Comparison of ENCODE assay signal across 18 cellular contexts in genomic region chr15:91448245-91448644, GRCh38.
A peak's percentile ranks its signal among the peaks of the same experiment; 100 is the strongest.
DNase-seq lines count a peak whose midpoint lies in the region; ATAC-seq, FAIRE-seq and TF ChIP-seq lines count a peak whose summit lies in the region.
"Had no signal": no experiment of that assay in that cellular context is flagged by ENCODE, and none has a peak within 500 bp of the region (broad histone marks: within the 10 kb centered on the region; RNA-seq: fewer than 3 reads in every experiment).

No MANE protein-coding gene starts in this region.

- H3K9me3 ChIP-seq in KOPT-K1 (ENCODE audit: insufficient read depth, low read length, poor library complexity, severe bottlenecking) (peaks cover 10% of the 10 kb centered on the region), H1 (ENCODE audit: insufficient read depth in 2 of 2, low read depth in 1 of 2, low read length in 1 of 2) (no peaks in the 10 kb centered on the region)
- H3K9me3 ChIP-seq: HAP-1 had no signal

- H4K20me1 ChIP-seq in H1 (replicated peaks in 1 of 2; ENCODE audit: control insufficient read depth in 1 of 2, insufficient read depth in 2 of 2, low read length in 2 of 2) = no peaks in the 10 kb centered on the region

- no peak overlapping the region for H4K91ac ChIP-seq in H1 (replicated peaks; ENCODE audit: insufficient read length, low read length)

- H3K4me3 Mint-ChIP-seq in activated CD4-positive, alpha-beta T cell treated with anti-CD3 and anti-CD28 coated beads, Interleukin-2, amount 10 ng/mL, durations not matched to agents 24 days and 14 days = no peak overlapping the region
- no peak overlapping the region for H3K4me3 Mint-ChIP-seq in activated naive CD4-positive, alpha-beta T cell treated with anti-CD3 and anti-CD28 coated beads, Interleukin-2, amount 50 U/mL, for 24 hours
- H3K4me3 Mint-ChIP-seq: CD8-positive, alpha-beta T cell had no signal

- H3K27ac Mint-ChIP-seq in activated CD4-positive, alpha-beta T cell treated with anti-CD3 and anti-CD28 coated beads, Interleukin-2, amount 10 ng/mL, durations not matched to agents 24 days and 14 days = no peak overlapping the region
- H3K27ac Mint-ChIP-seq in activated naive CD4-positive, alpha-beta T cell treated with anti-CD3 and anti-CD28 coated beads, Interleukin-2, amount 50 U/mL, for 24 hours = peak overlapping the region; percentile 56
- no peak overlapping the region for H3K27ac Mint-ChIP-seq in activated naive CD4-positive, alpha-beta T cell treated with anti-CD3 and anti-CD28 coated beads, Interleukin-2, amount 50 U/mL, for 72 hours
- H3K27ac Mint-ChIP-seq: CD8-positive, alpha-beta T cell had no signal

- H3K4me3 ChIP-seq in H1 (ENCODE audit: extremely low read depth in 1 of 4, insufficient read depth in 2 of 4, low read depth in 3 of 4, low read length in 4 of 4) = no peak overlapping the region
- H3K4me3 ChIP-seq: A549, HAP-1 had no signal

- H3K23me2 ChIP-seq in H1 (ENCODE audit: low read depth, low read length) = no peaks in the 10 kb centered on the region

- H2AK5ac ChIP-seq in H1 (ENCODE audit: low read depth, low read length) = no peak overlapping the region

- H4K5ac ChIP-seq in H1 (ENCODE audit: insufficient read length, low read depth, low read length) = no peak overlapping the region

- no peak overlapping the region for H2BK12ac ChIP-seq in H1 (ENCODE audit: low read depth, low read length)

- no peak for TF ChIP-seq EP300 in H1 (IDR thresholded peaks at IDR 0.05; ENCODE audit: borderline replicate concordance in 1 of 2, low read depth in 2 of 2, low read length in 2 of 2)

- H2BK15ac ChIP-seq in H1 (ENCODE audit: low read length) = no peak overlapping the region

- H3K14ac ChIP-seq in H1 (ENCODE audit: insufficient read length) = no peak overlapping the region

- H3K9ac ChIP-seq in H1 (replicated peaks in 1 of 4; ENCODE audit: extremely low read depth in 1 of 4, low read depth in 3 of 4, low read length in 3 of 4) = no peak overlapping the region

- no peaks in the 10 kb centered on the region for H3K79me1 ChIP-seq in H1 (ENCODE audit: low read depth, low read length)

- no peaks in the 10 kb centered on the region for H3K27me3 ChIP-seq in H1 (replicated peaks in 1 of 4; ENCODE audit: control insufficient read depth in 3 of 4, extremely low read depth in 1 of 4, insufficient read depth in 3 of 4, low read length in 3 of 4)

- FAIRE-seq in H1 (lab: Jason Lieb, UNC) = no peak
- FAIRE-seq: HepG2 had no signal

- TF ChIP-seq POLR2A in H1 (IDR thresholded peaks at IDR 0.05; ENCODE audit: control extremely low read depth in 1 of 2, low read depth in 2 of 2, low read length in 2 of 2) = no peak

- ATAC-seq in activated naive CD4-positive, alpha-beta T cell treated with anti-CD3 and anti-CD28 coated beads, Interleukin-2, amount 50 U/mL, for 72 hours = no peak
- ATAC-seq in GM18873 (IDR thresholded peaks at IDR 0.05; ENCODE audit: low FRiP score, unreplicated experiment) = no peak
- ATAC-seq: A549; CD8-positive, alpha-beta T cell; HepG2 had no signal

- H3K4ac ChIP-seq in H1 (replicated peaks; ENCODE audit: insufficient read length, low read depth, low read length) = no peak overlapping the region

- H3K36me3 ChIP-seq in KOPT-K1 (ENCODE audit: insufficient read depth, low read length) = no peaks in the 10 kb centered on the region
- no peaks in the 10 kb centered on the region for H3K36me3 ChIP-seq in H1 (ENCODE audit: control insufficient read depth in 2 of 4, insufficient read depth in 4 of 4, low read length in 3 of 4)
- H3K36me3 ChIP-seq: HAP-1 had no signal

- no peak for TF ChIP-seq CTCF in H1 (IDR thresholded peaks at IDR 0.05; ENCODE audit: control extremely low read depth in 1 of 3, insufficient read depth in 1 of 3, low read depth in 1 of 3, low read length in 3 of 3)

- H3K18ac ChIP-seq in H1 (ENCODE audit: extremely low read depth, low read length) = no peak overlapping the region

- H3K27ac ChIP-seq in KOPT-K1 (ENCODE audit: low read depth, low read length, poor library complexity, severe bottlenecking) = peak overlapping the region; percentile 24
- H3K27ac ChIP-seq in H1 (ENCODE audit: low read depth, low read length) = no peak overlapping the region
- H3K27ac ChIP-seq: 22Rv1, A549, C4-2B had no signal

- H3K27me3 Mint-ChIP-seq in activated CD4-positive, alpha-beta T cell treated with anti-CD3 and anti-CD28 coated beads, Interleukin-2, amount 10 ng/mL, durations not matched to agents 24 days and 14 days = peaks cover 15% of the 10 kb centered on the region
- H3K27me3 Mint-ChIP-seq in activated naive CD4-positive, alpha-beta T cell treated with anti-CD3 and anti-CD28 coated beads, Interleukin-2, amount 50 U/mL, for 24 hours = no peaks in the 10 kb centered on the region

- H3K9me3 Mint-ChIP-seq in activated CD4-positive, alpha-beta T cell treated with anti-CD3 and anti-CD28 coated beads, Interleukin-2, amount 10 ng/mL, durations not matched to agents 24 days and 14 days = peaks cover 16% of the 10 kb centered on the region
- peaks cover 5% of the 10 kb centered on the region for H3K9me3 Mint-ChIP-seq in activated naive CD4-positive, alpha-beta T cell treated with anti-CD3 and anti-CD28 coated beads, Interleukin-2, amount 50 U/mL, for 24 hours
- H3K9me3 Mint-ChIP-seq in activated naive CD4-positive, alpha-beta T cell treated with anti-CD3 and anti-CD28 coated beads, Interleukin-2, amount 50 U/mL, for 72 hours = peaks cover 5 to 22% of the 10 kb centered on the region in 2 donors
- H3K9me3 Mint-ChIP-seq: CD8-positive, alpha-beta T cell had no signal

- no peak overlapping the region for H3K23ac ChIP-seq in H1 (ENCODE audit: insufficient read length)

- CTCF ChIA-PET in H1 (lab: Charles Lee; ENCODE audit: partially characterized antibody) = no interaction called here

- no peak for TF ChIP-seq RAD21 in H1 (IDR thresholded peaks at IDR 0.05 in 1 of 2, conservative IDR thresholded peaks at IDR 0.05 in 1 of 2; ENCODE audit: low read depth in 2 of 2, low read length in 2 of 2)

- H3K36me3 Mint-ChIP-seq in activated CD4-positive, alpha-beta T cell treated with anti-CD3 and anti-CD28 coated beads, Interleukin-2, amount 10 ng/mL, durations not matched to agents 24 days and 14 days (ENCODE audit: low read depth) = peaks cover 5% of the 10 kb centered on the region
- H3K36me3 Mint-ChIP-seq in activated naive CD4-positive, alpha-beta T cell treated with anti-CD3 and anti-CD28 coated beads, Interleukin-2, amount 50 U/mL, for 24 hours = no peaks in the 10 kb centered on the region
- H3K36me3 Mint-ChIP-seq in activated naive CD4-positive, alpha-beta T cell treated with anti-CD3 and anti-CD28 coated beads, Interleukin-2, amount 50 U/mL, for 72 hours = peaks cover 0 to 7% of the 10 kb centered on the region in 2 donors
- H3K36me3 Mint-ChIP-seq: CD8-positive, alpha-beta T cell had no signal

- no peak overlapping the region for H3K56ac ChIP-seq in H1 (replicated peaks; ENCODE audit: insufficient read length, low read depth, low read length)

- 79% methylated on average over 2 of the region's 2 CpGs; no CpG with 5 or more reads in 1 of the 2 experiments for WGBS in H1 (ENCODE audit: extremely low coverage in 1 of 2, insufficient coverage in 1 of 2, insufficient read length in 1 of 2, insufficient replicate concordance in 2 of 2, low coverage in 1 of 2, low lambda C conversion rate in 2 of 2, missing lambda C conversion rate in 1 of 2), 2 experiments

- H3K4me2 ChIP-seq in H1 (ENCODE audit: insufficient read depth in 1 of 2, low read depth in 2 of 2, low read length in 2 of 2) = no peak overlapping the region
- H3K4me2 ChIP-seq: A549 had no signal

- 0 out of 2 replicates have a peak overlapping the region, but pooled peaks have one; percentile 58 for H2AFZ ChIP-seq in H1 (ENCODE audit: low read length)

- peaks cover 9% of the 10 kb centered on the region for H3K4me1 Mint-ChIP-seq in activated CD4-positive, alpha-beta T cell treated with anti-CD3 and anti-CD28 coated beads, Interleukin-2, amount 10 ng/mL, durations not matched to agents 24 days and 14 days
- peaks cover 44% of the 10 kb centered on the region for H3K4me1 Mint-ChIP-seq in activated naive CD4-positive, alpha-beta T cell treated with anti-CD3 and anti-CD28 coated beads, Interleukin-2, amount 50 U/mL, for 24 hours

- no peaks in the 10 kb centered on the region for H3K4me1 ChIP-seq in H1 (replicated peaks in 1 of 4; ENCODE audit: control insufficient read depth in 3 of 4, insufficient read depth in 4 of 4, low read length in 3 of 4)
- H3K4me1 ChIP-seq: A549, HAP-1 had no signal

- H2BK5ac ChIP-seq in H1 (ENCODE audit: low read depth, low read length) = no peak overlapping the region

- no peak overlapping the region for H2BK20ac ChIP-seq in H1 (ENCODE audit: low read length)

- intact Hi-C loops in activated CD4-positive, alpha-beta T cell treated with anti-CD3 and anti-CD28 coated beads, Interleukin-2, amount 10 ng/mL, durations not matched to agents 24 days and 14 days (cut with micrococcal nuclease) = no loop called here

- H2BK120ac ChIP-seq in H1 (replicated peaks; ENCODE audit: low read depth, low read length) = no peak overlapping the region

- H3K79me2 ChIP-seq in H1 (ENCODE audit: control insufficient read depth in 1 of 2, insufficient read depth in 2 of 2, low read length in 2 of 2) = no peaks in the 10 kb centered on the region

- POLR2A ChIA-PET in H1 (lab: Charles Lee; ENCODE audit: partially characterized antibody) = no interaction called here

- H4K8ac ChIP-seq in H1 (ENCODE audit: extremely low read depth, insufficient read depth, low read length) = no peak overlapping the region

- peak; percentile 58 for DNase-seq in activated CD4-positive, alpha-beta T cell treated with anti-CD3 and anti-CD28 coated beads, Interleukin-2, amount 10 ng/mL, durations not matched to agents 24 days and 14 days
- DNase-seq in activated CD4-positive, alpha-beta T cell treated with anti-CD3 and anti-CD28 coated beads for 4 hours = no peak
- DNase-seq in activated naive CD4-positive, alpha-beta T cell treated with anti-CD3 and anti-CD28 coated beads, Interleukin-2, amount 50 U/mL, for 72 hours (ENCODE audit: low spot score in 2 of 2) = no peak
- DNase-seq in H1 (ENCODE audit: low read depth in 1 of 2, low spot score in 2 of 2) (no peak), NCI-H526 treated with DMSO at 0.1 percent for 48 hours (lab: John Stamatoyannopoulos, UW) (no peak)
- DNase-seq: AML-193; Calu3; CD8-positive, alpha-beta T cell; DMS79 treated with DMSO at 0.1 percent for 48 hours; GF-D8 had no signal

TF ChIP-seq in H1, 55 proteins besides CTCF, POLR2A, EP300 and RAD21 (continues in another document):
- TF ChIP-seq RNF2 (IDR thresholded peaks at IDR 0.05; ENCODE audit: borderline replicate concordance, low read depth, low read length, missing control alignments, poor library complexity, severe bottlenecking) (no peak), TAF1 (IDR thresholded peaks at IDR 0.05; ENCODE audit: low read depth, low read length) (no peak), SRF (IDR thresholded peaks at IDR 0.05; ENCODE audit: low read depth, low read length) (no peak), BCL11A (IDR thresholded peaks at IDR 0.05; ENCODE audit: low read depth in 2 of 2, low read length in 2 of 2) (no peak)
- TF ChIP-seq, protein P1, sequence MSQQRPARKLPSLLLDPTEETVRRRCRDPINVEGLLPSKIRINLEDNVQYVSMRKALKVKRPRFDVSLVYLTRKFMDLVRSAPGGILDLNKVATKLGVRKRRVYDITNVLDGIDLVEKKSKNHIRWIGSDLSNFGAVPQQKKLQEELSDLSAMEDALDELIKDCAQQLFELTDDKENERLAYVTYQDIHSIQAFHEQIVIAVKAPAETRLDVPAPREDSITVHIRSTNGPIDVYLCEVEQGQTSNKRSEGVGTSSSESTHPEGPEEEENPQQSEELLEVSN (IDR thresholded peaks at IDR 0.05) = no peak
